In the genomic region with DNA sequence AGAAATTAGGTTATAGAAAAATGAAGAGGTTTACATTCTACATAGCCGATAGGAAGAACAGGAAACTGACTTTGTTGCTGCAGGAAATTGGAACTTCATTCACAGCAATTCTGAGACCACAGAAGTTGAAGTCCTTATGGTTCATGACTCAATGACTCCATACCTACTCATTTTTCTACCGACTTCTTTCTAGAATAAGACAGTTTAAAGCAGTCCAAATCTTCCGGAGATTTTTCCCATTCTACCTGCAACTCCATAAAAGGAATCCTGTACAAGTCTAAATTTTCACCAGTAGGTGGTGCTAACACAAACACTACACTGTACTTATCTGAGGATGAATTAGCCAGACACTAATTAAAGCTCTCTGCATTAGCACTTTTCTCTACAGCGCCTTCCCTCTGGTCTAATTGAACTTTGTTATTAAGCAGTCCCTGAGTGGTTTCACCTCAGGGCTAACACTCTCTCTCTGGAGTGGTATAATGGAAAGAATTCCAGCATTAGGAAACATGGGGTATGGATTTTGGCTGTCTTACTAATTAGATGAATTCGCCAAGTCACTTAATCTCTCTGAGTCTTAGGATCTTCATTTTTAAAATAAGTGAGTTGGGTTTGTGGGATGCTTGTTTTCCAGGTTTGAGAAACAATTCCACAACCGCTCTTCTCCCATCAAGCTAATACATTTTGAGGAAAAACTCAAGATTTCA, we compare ENCODE assay signal across 8 cellular contexts.
DNase-seq lines count a peak whose midpoint lies in the region; ATAC-seq, FAIRE-seq and TF ChIP-seq lines count a peak whose summit lies in the region.

No MANE protein-coding gene starts in this region.

- H3K9me3 ChIP-seq in body of pancreas: no peaks in the 10 kb centered on the region
- H3K9me3 ChIP-seq in suprapubic skin: no peaks in the 10 kb centered on the region

- H3K27ac ChIP-seq in body of pancreas (no peak overlapping the region), suprapubic skin (no peak overlapping the region)

- peak; percentile 96 for FAIRE-seq in islet of Langerhans (lab: Jason Lieb, UNC)

- H3K27me3 ChIP-seq in body of pancreas (no peaks in the 10 kb centered on the region), suprapubic skin (peaks cover 17% of the 10 kb centered on the region)

- intact Hi-C loops in body of pancreas (cut with DNase I): no loop called here

- H3K4me1 ChIP-seq in body of pancreas (peaks cover 13% of the 10 kb centered on the region), suprapubic skin (peaks cover 19% of the 10 kb centered on the region)

- no peaks in the 10 kb centered on the region for H3K36me3 ChIP-seq in body of pancreas (replicated peaks in 1 of 2; ENCODE audit: insufficient read depth in 1 of 2, low read depth in 2 of 2)
- no peaks in the 10 kb centered on the region for H3K36me3 ChIP-seq in suprapubic skin

- TF ChIP-seq CTCF in body of pancreas (IDR thresholded peaks at IDR 0.05): peak; percentile 46 to 78 (median 73)
- TF ChIP-seq CTCF in suprapubic skin (IDR thresholded peaks at IDR 0.05): peak; percentile 51 to 61

- 38 to 39% methylated on average over 6 of the region's 6 CpGs for WGBS in body of pancreas, 2 donors
- 42% methylated on average over 6 of the region's 6 CpGs for WGBS in suprapubic skin

- TF ChIP-seq POLR2A in body of pancreas (IDR thresholded peaks at IDR 0.05): no peak
- no peak for TF ChIP-seq POLR2A in suprapubic skin (IDR thresholded peaks at IDR 0.05)

- no peak overlapping the region for H3K4me3 ChIP-seq in body of pancreas
- no peak overlapping the region for H3K4me3 ChIP-seq in suprapubic skin

- peak; percentile 45 for ATAC-seq in HG03354 (IDR thresholded peaks at IDR 0.05; ENCODE audit: poor library complexity, severe bottlenecking, unreplicated experiment)
- peak; percentile 62 for ATAC-seq in body of pancreas
- no peak for ATAC-seq in GM21529 (IDR thresholded peaks at IDR 0.05; ENCODE audit: unreplicated experiment)

- TF ChIP-seq EP300 in suprapubic skin (IDR thresholded peaks at IDR 0.05): no peak

- peak; percentile 48 for DNase-seq in EL
- peak; percentile 24 for DNase-seq in NCI-H82 treated with DMSO at 0.1 percent for 48 hours (lab: John Stamatoyannopoulos, UW; ENCODE audit: unreplicated experiment)
- DNase-seq in body of pancreas: peak in 1 of 4 donors; percentile 23
- no peak for DNase-seq in suprapubic skin (ENCODE audit: low spot score in 2 of 2)
- DNase-seq in HCEC 1CT: no peak

Comparison
In these comparisons a context has a peak if more than half of its experiments do, and no peak if none do; other contexts are left out.
1. DNase-seq: peak in EL (single experiment) and NCI-H82 treated with DMSO at 0.1 percent for 48 hours (single experiment); none in suprapubic skin (0 of 2) and HCEC 1CT (single experiment).